ENCODE assay signal across 15 cellular contexts in the genomic region with DNA sequence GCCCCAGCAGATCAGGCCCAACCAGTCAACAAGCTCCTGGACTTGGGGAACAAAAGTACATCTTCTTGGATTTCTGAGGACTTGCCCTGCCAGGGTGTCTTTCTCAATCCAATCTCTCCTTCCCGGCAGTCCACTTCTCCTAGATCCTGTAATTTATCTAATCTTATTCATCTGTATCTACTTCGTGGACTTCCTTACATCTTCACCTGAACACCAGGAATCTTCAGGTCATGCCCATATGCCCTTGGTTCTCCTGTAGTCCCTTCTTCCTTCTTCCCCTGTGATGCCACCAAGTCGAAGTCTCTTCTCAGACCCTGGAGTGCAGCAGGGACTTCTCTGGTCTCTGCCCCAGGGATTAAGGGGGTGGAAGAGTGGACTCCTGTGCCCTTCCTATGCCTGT.
DNase-seq lines count a peak whose midpoint lies in the region; ATAC-seq and TF ChIP-seq lines count a peak whose summit lies in the region.
"Had no signal": no experiment of that assay in that cellular context is flagged by ENCODE, and none has a peak within 500 bp of the region (broad histone marks: within the 10 kb centered on the region; RNA-seq: fewer than 3 reads in every experiment).

No MANE protein-coding gene starts in this region.

- TF ChIP-seq CTCF in activated CD8-positive, alpha-beta T cell treated with anti-CD3 and anti-CD28 coated beads for 36 hours (IDR thresholded peaks at IDR 0.05) = no peak
- TF ChIP-seq CTCF in osteocyte (IDR thresholded peaks at IDR 0.05) = no peak
- TF ChIP-seq CTCF in GM13976 (IDR thresholded peaks at IDR 0.05; ENCODE audit: borderline replicate concordance, control extremely low read depth, extremely low read depth, insufficient read depth, missing control alignments) = no peak

- in situ Hi-C loops in GM13976 (cut with MboI; ENCODE audit: low sequenced_read_pairs, unreplicated experiment) = no loop called here

- H3K27me3 Mint-ChIP-seq in activated CD8-positive, alpha-beta T cell treated with anti-CD3 and anti-CD28 coated beads, Interleukin-2, amount 10 ng/mL, durations not matched to agents 7 days and 5 days (ENCODE audit: low read depth) = peaks cover 38% of the 10 kb centered on the region
- peaks cover 21% of the 10 kb centered on the region for H3K27me3 Mint-ChIP-seq in activated CD8-positive, alpha-beta T cell treated with anti-CD3 and anti-CD28 coated beads for 36 hours
- H3K27me3 Mint-ChIP-seq in dendritic cell treated with granulocyte-macrophage colony-stimulating factor and Interleukin-4, amounts not matched to agents 40 ng/mL and 50 ng/mL, for 4 days = peaks cover 22% of the 10 kb centered on the region
- H3K27me3 Mint-ChIP-seq in osteocyte (ENCODE audit: unreplicated experiment) = peaks cover 38% of the 10 kb centered on the region
- H3K27me3 Mint-ChIP-seq: B cell had no signal

- no peak for ATAC-seq in activated CD8-positive, alpha-beta T cell treated with anti-CD3 and anti-CD28 coated beads, Interleukin-2, amount 10 ng/mL, durations not matched to agents 7 days and 5 days
- ATAC-seq in activated CD8-positive, alpha-beta T cell treated with anti-CD3 and anti-CD28 coated beads for 36 hours = no peak

- peaks cover 5% of the 10 kb centered on the region for H3K4me1 Mint-ChIP-seq in activated CD8-positive, alpha-beta T cell treated with anti-CD3 and anti-CD28 coated beads, Interleukin-2, amount 10 ng/mL, durations not matched to agents 7 days and 5 days (ENCODE audit: low read depth)
- no peaks in the 10 kb centered on the region for H3K4me1 Mint-ChIP-seq in activated CD8-positive, alpha-beta T cell treated with anti-CD3 and anti-CD28 coated beads for 36 hours (ENCODE audit: low read depth)
- H3K4me1 Mint-ChIP-seq in dendritic cell treated with granulocyte-macrophage colony-stimulating factor and Interleukin-4, amounts not matched to agents 40 ng/mL and 50 ng/mL, for 4 days (ENCODE audit: low read depth) = peaks cover 30% of the 10 kb centered on the region
- no peaks in the 10 kb centered on the region for H3K4me1 Mint-ChIP-seq in osteocyte (ENCODE audit: unreplicated experiment)
- H3K4me1 Mint-ChIP-seq: GM23338 had no signal

- peak; percentile 7 for DNase-seq in activated CD8-positive, alpha-beta T cell treated with anti-CD3 and anti-CD28 coated beads, Interleukin-2, amount 10 ng/mL, durations not matched to agents 7 days and 5 days
- DNase-seq in activated CD8-positive, alpha-beta T cell treated with anti-CD3 and anti-CD28 coated beads for 36 hours = no peak
- DNase-seq in osteocyte (ENCODE audit: extremely low spot score, unreplicated experiment) = peak; percentile 23
- no peak for DNase-seq in NCI-H2081 (lab: John Stamatoyannopoulos, UW)
- DNase-seq in GM13976 (ENCODE audit: low spot score) = no peak
- DNase-seq in AG08395 (ENCODE audit: low spot score) = no peak
- DNase-seq: 8988T; CD4-positive, alpha-beta T cell; DMS153; DMS79; GDM1; HCEC 1CT had no signal

- CTCF ChIA-PET in activated CD8-positive, alpha-beta T cell treated with anti-CD3 and anti-CD28 coated beads, Interleukin-2, amount 10 ng/mL, durations not matched to agents 7 days and 5 days (lab: Charles Lee) = interaction anchor here (1.0 kb wide), 1 partner anchor 15 kb away, joined by 4 read pairs; no protein-coding TSS in a partner anchor
- CTCF ChIA-PET in activated CD8-positive, alpha-beta T cell treated with anti-CD3 and anti-CD28 coated beads for 36 hours (lab: Charles Lee) = interaction anchor here (1.3 kb wide), 2 partner anchors 8 to 169 kb away, joined by 3 to 4 read pairs; no protein-coding TSS in a partner anchor

- intact Hi-C loops in activated CD8-positive, alpha-beta T cell treated with anti-CD3 and anti-CD28 coated beads for 36 hours (cut with micrococcal nuclease) = no loop called here
- intact Hi-C loops in dendritic cell treated with granulocyte-macrophage colony-stimulating factor and Interleukin-4, amounts not matched to agents 40 ng/mL and 50 ng/mL, for 4 days (cut with micrococcal nuclease) = no loop called here

- no peak overlapping the region for H3K27ac Mint-ChIP-seq in activated CD8-positive, alpha-beta T cell treated with anti-CD3 and anti-CD28 coated beads, Interleukin-2, amount 10 ng/mL, durations not matched to agents 7 days and 5 days
- no peak overlapping the region for H3K27ac Mint-ChIP-seq in activated CD8-positive, alpha-beta T cell treated with anti-CD3 and anti-CD28 coated beads for 36 hours
- peak overlapping the region; percentile 38 for H3K27ac Mint-ChIP-seq in dendritic cell treated with granulocyte-macrophage colony-stimulating factor and Interleukin-4, amounts not matched to agents 40 ng/mL and 50 ng/mL, for 4 days
- H3K27ac Mint-ChIP-seq in osteocyte (ENCODE audit: unreplicated experiment) = no peak overlapping the region
- H3K27ac Mint-ChIP-seq: CD4-positive, alpha-beta T cell; GM23338 had no signal

- POLR2A ChIA-PET in activated CD8-positive, alpha-beta T cell treated with anti-CD3 and anti-CD28 coated beads, Interleukin-2, amount 10 ng/mL, durations not matched to agents 7 days and 5 days (lab: Charles Lee) = interaction anchor here (0.6 kb wide), 1 partner anchor 312 kb away, joined by 3 read pairs; no protein-coding TSS in a partner anchor
- POLR2A ChIA-PET in activated CD8-positive, alpha-beta T cell treated with anti-CD3 and anti-CD28 coated beads for 36 hours (lab: Charles Lee) = no interaction called here

- H3K4me3 Mint-ChIP-seq in activated CD8-positive, alpha-beta T cell treated with anti-CD3 and anti-CD28 coated beads, Interleukin-2, amount 10 ng/mL, durations not matched to agents 7 days and 5 days = no peak overlapping the region
- H3K4me3 Mint-ChIP-seq in activated CD8-positive, alpha-beta T cell treated with anti-CD3 and anti-CD28 coated beads for 36 hours = no peak overlapping the region
- H3K4me3 Mint-ChIP-seq in dendritic cell treated with granulocyte-macrophage colony-stimulating factor and Interleukin-4, amounts not matched to agents 40 ng/mL and 50 ng/mL, for 4 days = no peak overlapping the region
- H3K4me3 Mint-ChIP-seq in osteocyte (ENCODE audit: unreplicated experiment) = no peak overlapping the region
- H3K4me3 Mint-ChIP-seq: CD4-positive, alpha-beta T cell; GM23338 had no signal

- H3K36me3 Mint-ChIP-seq in activated CD8-positive, alpha-beta T cell treated with anti-CD3 and anti-CD28 coated beads, Interleukin-2, amount 10 ng/mL, durations not matched to agents 7 days and 5 days (ENCODE audit: low read depth) = no peaks in the 10 kb centered on the region
- H3K36me3 Mint-ChIP-seq in activated CD8-positive, alpha-beta T cell treated with anti-CD3 and anti-CD28 coated beads for 36 hours (ENCODE audit: low read depth) = no peaks in the 10 kb centered on the region
- H3K36me3 Mint-ChIP-seq in dendritic cell treated with granulocyte-macrophage colony-stimulating factor and Interleukin-4, amounts not matched to agents 40 ng/mL and 50 ng/mL, for 4 days (ENCODE audit: low read depth) = no peaks in the 10 kb centered on the region
- no peaks in the 10 kb centered on the region for H3K36me3 Mint-ChIP-seq in osteocyte (ENCODE audit: unreplicated experiment)

- H3K9me3 Mint-ChIP-seq in activated CD8-positive, alpha-beta T cell treated with anti-CD3 and anti-CD28 coated beads, Interleukin-2, amount 10 ng/mL, durations not matched to agents 7 days and 5 days (ENCODE audit: insufficient read depth) = no peaks in the 10 kb centered on the region
- no peaks in the 10 kb centered on the region for H3K9me3 Mint-ChIP-seq in activated CD8-positive, alpha-beta T cell treated with anti-CD3 and anti-CD28 coated beads for 36 hours
- H3K9me3 Mint-ChIP-seq in dendritic cell treated with granulocyte-macrophage colony-stimulating factor and Interleukin-4, amounts not matched to agents 40 ng/mL and 50 ng/mL, for 4 days = no peaks in the 10 kb centered on the region
- H3K9me3 Mint-ChIP-seq in osteocyte (ENCODE audit: unreplicated experiment) = peaks cover 7% of the 10 kb centered on the region
- H3K9me3 Mint-ChIP-seq: CD4-positive, alpha-beta T cell; GM23338 had no signal

Comparison
In these comparisons a context has a peak if more than half of its experiments do, and no peak if none do; other contexts are left out.
1. DNase-seq: peak in activated CD8-positive, alpha-beta T cell treated with anti-CD3 and anti-CD28 coated beads, Interleukin-2, amount 10 ng/mL, durations not matched to agents 7 days and 5 days (single experiment) and osteocyte (single experiment); none in activated CD8-positive, alpha-beta T cell treated with anti-CD3 and anti-CD28 coated beads for 36 hours (single experiment), NCI-H2081 (0 of 2), GM13976 (single experiment) and AG08395 (single experiment).